In genomic region chr19:39430675-39431593, GRCh38 we compare ENCODE assay signal across 2 cellular contexts.
TF ChIP-seq lines count a peak whose summit lies in the region.

No MANE protein-coding gene starts in this region.

TF ChIP-seq in GM12891, 5 proteins besides CTCF, POLR2A, EP300 and RAD21:
- TF ChIP-seq TAF1 (IDR thresholded peaks at IDR 0.05; ENCODE audit: low read depth, low read length): no peak
- peak; percentile 56 for TF ChIP-seq POLR2AphosphoS5 (IDR thresholded peaks at IDR 0.05; ENCODE audit: low read depth, low read length)
- no peak for TF ChIP-seq PAX5 (IDR thresholded peaks at IDR 0.05; ENCODE audit: insufficient read depth, low read length, severe bottlenecking)
- TF ChIP-seq POU2F2 (IDR thresholded peaks at IDR 0.05; ENCODE audit: low read depth, low read length): 0 out of 2 replicates have a peak, but pooled peaks have one; percentile 8
TF ChIP-seq in GM12891: peak in this region for 2.

TF ChIP-seq in IMR-90, 13 proteins besides CTCF, POLR2A, EP300 and RAD21:
- peak; percentile 25; the same call in 1 of the 2 replicates for TF ChIP-seq BHLHE40 (IDR thresholded peaks at IDR 0.05; ENCODE audit: low read depth, low read length)
- peak; percentile 91 for TF ChIP-seq MAFK (IDR thresholded peaks at IDR 0.05; ENCODE audit: low read depth, low read length)
- TF ChIP-seq CEBPB (IDR thresholded peaks at IDR 0.05; ENCODE audit: low read depth, low read length): peak; percentile 97
- TF ChIP-seq RCOR1 (IDR thresholded peaks at IDR 0.05; ENCODE audit: insufficient replicate concordance, low read length): peak; percentile 52
- TF ChIP-seq USF2 (IDR thresholded peaks at IDR 0.05; ENCODE audit: low read depth, low read length): peak; percentile 77
- TF ChIP-seq RFX5 (IDR thresholded peaks at IDR 0.05; ENCODE audit: low read depth, low read length): no peak
- TF ChIP-seq MXI1 (IDR thresholded peaks at IDR 0.05; ENCODE audit: borderline replicate concordance, low read depth, low read length): no peak
- TF ChIP-seq MAZ (IDR thresholded peaks at IDR 0.05; ENCODE audit: borderline replicate concordance, low read depth, low read length): peak; percentile 40; the same call in 1 of the 2 replicates
- no peak for TF ChIP-seq ELK1 (IDR thresholded peaks at IDR 0.05; ENCODE audit: borderline replicate concordance, low read depth, low read length)
- TF ChIP-seq NFE2L2 (IDR thresholded peaks at IDR 0.05; ENCODE audit: low read depth, low read length): no peak
- peak; percentile 88 for TF ChIP-seq FOS (IDR thresholded peaks at IDR 0.05; ENCODE audit: low read depth, low read length)
